ENCODE assay signal across 8 cellular contexts in genomic region chr2:231557571-231558217, GRCh38. TPM values are rescaled to one million over a fixed set of nuclear protein-coding genes. Genes with fewer than 3 reads are reported as not detected.
DNase-seq lines count a peak whose midpoint lies in the region; ATAC-seq, FAIRE-seq and TF ChIP-seq lines count a peak whose summit lies in the region.

No MANE protein-coding gene starts in this region.

- peaks cover 12% of the 10 kb centered on the region for H3K4me1 Mint-ChIP-seq in activated CD4-positive, alpha-beta T cell treated with anti-CD3 and anti-CD28 coated beads for 36 hours

- no peaks in the 10 kb centered on the region for H3K79me2 ChIP-seq in HepG2 (ENCODE audit: insufficient read depth, low read length)

- ATAC-seq in HG03095 (IDR thresholded peaks at IDR 0.05; ENCODE audit: unreplicated experiment) (peak; percentile 79), HepG2 (peak; percentile 69)
- peak; percentile 98 for ATAC-seq in activated CD4-positive, alpha-beta T cell treated with anti-CD3 and anti-CD28 coated beads for 36 hours

- intact Hi-C loops in activated CD4-positive, alpha-beta T cell treated with anti-CD3 and anti-CD28 coated beads for 36 hours (cut with DNase I, micrococcal nuclease) = loop anchor here (1.0 to 5.0 kb wide), 5 partner anchors 27 to 330 kb away; partner anchors contain the start of gene NMUR1 (in 2 of the 2)
- intact Hi-C loops in HepG2 (cut with micrococcal nuclease; ENCODE audit: unreplicated experiment) = loop anchor here (1.0 to 2.0 kb wide), 2 partner anchors 27 to 75 kb away; partner anchors contain the start of gene NMUR1

- FAIRE-seq in A204.1 (lab: Jason Lieb, UNC) (peak; percentile 85), GM12892 (lab: Jason Lieb, UNC) (peak; percentile 88), HepG2 (lab: Jason Lieb, UNC) (peak; percentile 81)

- in situ Hi-C loops in HepG2 (cut with HindIII; ENCODE audit: extremely low pct_ligation_motif_present, low pct_unique_long_range_greater_than_20kb) = loop anchor here (5.0 kb wide), 1 partner anchor 75 kb away; no protein-coding TSS in a partner anchor

- no peak overlapping the region for H3K27ac Mint-ChIP-seq in activated CD4-positive, alpha-beta T cell treated with anti-CD3 and anti-CD28 coated beads for 36 hours

- POLR2A ChIA-PET in activated CD4-positive, alpha-beta T cell treated with anti-CD3 and anti-CD28 coated beads for 36 hours (lab: Charles Lee) = no interaction called here
- POLR2A ChIA-PET in HepG2 (lab: Yijun Ruan, JAX) = no interaction called here

- no peak overlapping the region for H3K4me2 ChIP-seq in HepG2 (ENCODE audit: low read depth, low read length)

- H3K27me3 ChIP-seq in HepG2 (ENCODE audit: control insufficient read depth in 1 of 2, insufficient read depth in 2 of 2, low read length in 2 of 2) = no peaks in the 10 kb centered on the region; a peak in 1 of 5 replicates

- peaks cover 8% of the 10 kb centered on the region for H3K9me3 ChIP-seq in HepG2 (ENCODE audit: low read length)

- H3K27me3 Mint-ChIP-seq in activated CD4-positive, alpha-beta T cell treated with anti-CD3 and anti-CD28 coated beads for 36 hours = peaks cover 3% of the 10 kb centered on the region

- no peak overlapping the region for H2AFZ ChIP-seq in HepG2 (ENCODE audit: low read length)

- CTCF ChIA-PET in activated CD4-positive, alpha-beta T cell treated with anti-CD3 and anti-CD28 coated beads for 36 hours (lab: Charles Lee) = interaction anchor here (0.6 to 2.4 kb wide), 16 partner anchors 11 to 75 kb away, joined by 3 to 18 read pairs (median 4); partner anchors contain the start of gene NMUR1
- CTCF ChIA-PET in HepG2 (lab: Yijun Ruan, JAX; ENCODE audit: low intra/inter-chr PET ratio, low total read pairs) = interaction anchor here (0.7 to 2.9 kb wide), 4 partner anchors 27 to 77 kb away, joined by 3 to 18 read pairs (median 8); partner anchors contain the start of gene NMUR1

- TF ChIP-seq RAD21 in HepG2 (CRISPR knock-in tag; IDR thresholded peaks at IDR 0.05) = peak; percentile 68

- H3K36me3 ChIP-seq in HepG2 (replicated peaks in 1 of 2; ENCODE audit: control insufficient read depth in 1 of 2, insufficient read depth in 2 of 2, low read length in 2 of 2) = no peaks in the 10 kb centered on the region

- DNase-seq in GM12892 (ENCODE audit: insufficient read length) = peak; percentile 84
- peak; percentile 21 for DNase-seq in NCI-H446 treated with DMSO at 0.1 percent for 48 hours (lab: John Stamatoyannopoulos, UW)
- DNase-seq in activated CD4-positive, alpha-beta T cell treated with anti-CD3 and anti-CD28 coated beads for 36 hours = peak; percentile 73
- DNase-seq in dedifferentiated amniotic fluid mesenchymal stem cell (ENCODE audit: extremely low spot score) = peak; percentile 78
- DNase-seq in HepG2 (ENCODE audit: low spot score) = peak; percentile 58
- DNase-seq in stimulated activated CD8-positive, alpha-beta memory T cell treated with anti-CD3 and anti-CD28 coated beads, Interleukin-12 subunit alpha, Interleukin-12 subunit beta, amount 100 ng/mL, for 1 hour (ENCODE audit: low read depth) = peak; percentile 19

- BruUV-seq in HepG2 (replicated peaks; lab: Mats Ljungman, UMichigan) = no TSS peak

- TF ChIP-seq EP300 in HepG2 (IDR thresholded peaks at IDR 0.05; ENCODE audit: low read depth in 2 of 2, low read length in 2 of 2) (no peak), HepG2 (CRISPR knock-in tag; IDR thresholded peaks at IDR 0.05; ENCODE audit: borderline replicate concordance) (no peak)

- H3K9ac ChIP-seq in HepG2 (ENCODE audit: insufficient read depth, low read depth, low read length) = no peak overlapping the region

- H3K4me1 ChIP-seq in HepG2 (ENCODE audit: insufficient read depth, low read length) = 0 out of 2 replicates have a peak, but pooled peaks cover 11% of the 10 kb centered on the region

- 38% methylated on average over 8 of the region's 11 CpGs for WGBS in HepG2 (ENCODE audit: low lambda C conversion rate)

- H3K4me3 Mint-ChIP-seq in activated CD4-positive, alpha-beta T cell treated with anti-CD3 and anti-CD28 coated beads for 36 hours = no peak overlapping the region

- peaks cover 11% of the 10 kb centered on the region for H3K9me3 Mint-ChIP-seq in activated CD4-positive, alpha-beta T cell treated with anti-CD3 and anti-CD28 coated beads for 36 hours (ENCODE audit: low read depth)

- H3K4me3 ChIP-seq in HepG2 (replicated peaks in 1 of 3; ENCODE audit: insufficient read depth in 1 of 3, low read depth in 2 of 3, low read length in 3 of 3) = no peak overlapping the region

- H3K27ac ChIP-seq in HepG2 (ENCODE audit: extremely low read length, insufficient read depth, low read length) = no peak overlapping the region

- TF ChIP-seq POLR2A in GM12892 (IDR thresholded peaks at IDR 0.05; ENCODE audit: low read depth, low read length) (no peak), HepG2 (IDR thresholded peaks at IDR 0.05; ENCODE audit: insufficient read depth in 1 of 2, low read depth in 2 of 2, low read length in 2 of 2) (no peak)

- TF ChIP-seq CTCF in HepG2 (CRISPR knock-in tag; IDR thresholded peaks at IDR 0.05) = peak; percentile 89

- H3K36me3 Mint-ChIP-seq in activated CD4-positive, alpha-beta T cell treated with anti-CD3 and anti-CD28 coated beads for 36 hours (ENCODE audit: low read depth) = peaks cover 6% of the 10 kb centered on the region

- no peaks in the 10 kb centered on the region for H4K20me1 ChIP-seq in HepG2 (ENCODE audit: insufficient read depth, low read length)

RNA-seq across cellular contexts. Expression of gene NMUR1, which starts 27.4 kb away (rescaled TPM):
- polyA plus RNA-seq in GM12892 (2012; ENCODE audit: missing spikeins) = 0.19 TPM
- total RNA-seq in activated CD4-positive, alpha-beta T cell treated with anti-CD3 and anti-CD28 coated beads for 36 hours = not detected
- not detected in 2 replicates for total RNA-seq in HepG2 (2016; rRNA removed; fragmentation: Illumina TruSeq; extraction: Trizol)
- not detected in 2 replicates for total RNA-seq in HepG2 (2016; cell fraction: cytosol; rRNA removed; fragmentation: Illumina TruSeq; extraction: Trizol; ENCODE audit: low read depth)
- not detected in 2 replicates for total RNA-seq in HepG2 (2016; cell fraction: insoluble cytoplasmic fraction; rRNA removed; fragmentation: Illumina TruSeq; extraction: Trizol)
- total RNA-seq in HepG2 (2016; cell fraction: membrane; rRNA removed; fragmentation: Illumina TruSeq; extraction: Trizol) = not detected in 2 replicates
- not detected in 2 replicates for total RNA-seq in HepG2 (2016; cell fraction: nucleus; rRNA removed; fragmentation: Illumina TruSeq; extraction: Trizol)
- polyA plus RNA-seq in HepG2 (2011; rRNA removed) = not detected in 2 replicates
- polyA plus RNA-seq in HepG2 (2011; cell fraction: cytosol; rRNA removed) = not detected in 2 replicates
- not detected in 2 replicates for polyA plus RNA-seq in HepG2 (2011; cell fraction: nucleus; rRNA removed)
- polyA plus RNA-seq in HepG2 (2012) = not detected in 2 replicates
- not detected in 2 replicates for polyA plus RNA-seq in HepG2 (2016; cell fraction: cytosol; fragmentation: Illumina TruSeq; extraction: Trizol; ENCODE audit: low read depth)
- polyA plus RNA-seq in HepG2 (2016; cell fraction: insoluble cytoplasmic fraction; fragmentation: Illumina TruSeq; extraction: Trizol; ENCODE audit: low read depth) = not detected in 2 replicates
- polyA plus RNA-seq in HepG2 (2016; cell fraction: membrane; fragmentation: Illumina TruSeq; extraction: Trizol; ENCODE audit: low read depth) = not detected in 2 replicates
- not detected in 2 replicates for polyA plus RNA-seq in HepG2 (2016; cell fraction: nucleus; fragmentation: Illumina TruSeq; extraction: Trizol; ENCODE audit: insufficient read depth, low read depth)
- not detected in 2 replicates for polyA minus RNA-seq in HepG2 (2011; rRNA and poly(A)+ RNA removed; ENCODE audit: low replicate concordance)
- not detected in 2 replicates for polyA minus RNA-seq in HepG2 (2011; cell fraction: cytosol; rRNA and poly(A)+ RNA removed)
- not detected in 2 replicates for polyA minus RNA-seq in HepG2 (2011; cell fraction: nucleus; rRNA and poly(A)+ RNA removed)

RNA-seq across cellular contexts. Expression of gene TEX44, which starts 35.0 kb away (rescaled TPM):
- not detected for polyA plus RNA-seq in GM12892 (2012; ENCODE audit: missing spikeins)
- total RNA-seq in activated CD4-positive, alpha-beta T cell treated with anti-CD3 and anti-CD28 coated beads for 36 hours = not detected
- total RNA-seq in HepG2 (2016; rRNA removed; fragmentation: Illumina TruSeq; extraction: Trizol) = not detected in 2 replicates
- not detected in 2 replicates for total RNA-seq in HepG2 (2016; cell fraction: cytosol; rRNA removed; fragmentation: Illumina TruSeq; extraction: Trizol; ENCODE audit: low read depth)
- not detected in 2 replicates for total RNA-seq in HepG2 (2016; cell fraction: insoluble cytoplasmic fraction; rRNA removed; fragmentation: Illumina TruSeq; extraction: Trizol)
- total RNA-seq in HepG2 (2016; cell fraction: membrane; rRNA removed; fragmentation: Illumina TruSeq; extraction: Trizol) = not detected in 2 replicates
- not detected in 2 replicates for total RNA-seq in HepG2 (2016; cell fraction: nucleus; rRNA removed; fragmentation: Illumina TruSeq; extraction: Trizol)
- not detected in 2 replicates for polyA plus RNA-seq in HepG2 (2011; rRNA removed)
- not detected in 2 replicates for polyA plus RNA-seq in HepG2 (2011; cell fraction: cytosol; rRNA removed)
- not detected in 2 replicates for polyA plus RNA-seq in HepG2 (2011; cell fraction: nucleus; rRNA removed)
- polyA plus RNA-seq in HepG2 (2012) = not detected in 2 replicates
- polyA plus RNA-seq in HepG2 (2016; cell fraction: cytosol; fragmentation: Illumina TruSeq; extraction: Trizol; ENCODE audit: low read depth) = not detected in 2 replicates
- polyA plus RNA-seq in HepG2 (2016; cell fraction: insoluble cytoplasmic fraction; fragmentation: Illumina TruSeq; extraction: Trizol; ENCODE audit: low read depth) = not detected in 2 replicates
- polyA plus RNA-seq in HepG2 (2016; cell fraction: membrane; fragmentation: Illumina TruSeq; extraction: Trizol; ENCODE audit: low read depth) = not detected in 2 replicates
- polyA plus RNA-seq in HepG2 (2016; cell fraction: nucleus; fragmentation: Illumina TruSeq; extraction: Trizol; ENCODE audit: insufficient read depth, low read depth) = not detected in 2 replicates
- polyA minus RNA-seq in HepG2 (2011; rRNA and poly(A)+ RNA removed; ENCODE audit: low replicate concordance) = not detected in 2 replicates
- not detected in 2 replicates for polyA minus RNA-seq in HepG2 (2011; cell fraction: cytosol; rRNA and poly(A)+ RNA removed)
- polyA minus RNA-seq in HepG2 (2011; cell fraction: nucleus; rRNA and poly(A)+ RNA removed) = not detected in 2 replicates

Comparison
In these comparisons a context has a peak if more than half of its experiments do, and no peak if none do; other contexts are left out.
1. DNase-seq: peak in every context shown above with its lines; median percentile 84 in GM12892; 78 in dedifferentiated amniotic fluid mesenchymal stem cell; 73 in activated CD4-positive, alpha-beta T cell treated with anti-CD3 and anti-CD28 coated beads for 36 hours; 58 in HepG2; 21 in NCI-H446 treated with DMSO at 0.1 percent for 48 hours; 19 in stimulated activated CD8-positive, alpha-beta memory T cell treated with anti-CD3 and anti-CD28 coated beads, Interleukin-12 subunit alpha, Interleukin-12 subunit beta, amount 100 ng/mL, for 1 hour.